In the genomic region with DNA sequence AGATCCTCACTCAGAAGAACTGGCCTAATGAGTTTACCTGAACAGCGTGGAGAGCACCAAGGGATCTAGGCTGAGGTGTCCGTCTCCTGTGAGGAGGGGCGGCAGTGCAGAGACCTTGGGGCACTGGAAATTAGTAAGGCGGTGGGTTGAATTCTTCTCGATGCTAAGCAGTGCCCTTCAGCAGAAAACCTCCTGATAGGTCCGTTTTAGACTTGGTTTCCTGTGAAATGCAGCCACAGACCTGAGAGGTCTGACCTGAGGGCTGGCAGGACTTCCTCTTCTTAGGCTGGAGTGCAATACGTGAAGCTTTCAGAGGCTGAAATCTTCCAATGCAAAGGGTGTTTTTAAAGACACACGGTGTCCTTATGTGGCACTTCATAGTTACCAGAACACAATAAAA, we compare ENCODE assay signal across 12 cellular contexts. TPM values are rescaled to one million over a fixed set of nuclear protein-coding genes. Genes with fewer than 3 reads are reported as not detected.
DNase-seq lines count a peak whose midpoint lies in the region; ATAC-seq, FAIRE-seq and TF ChIP-seq lines count a peak whose summit lies in the region.
"Had no signal": no experiment of that assay in that cellular context is flagged by ENCODE, and none has a peak within 500 bp of the region (broad histone marks: within the 10 kb centered on the region; RNA-seq: fewer than 3 reads in every experiment).

CLNK (minus strand) TSS at position 138 of the 400 bp plus-strand sequence. CDS start 16,899 bp downstream, outside the sequence.

- peak; percentile 87 for ATAC-seq in GM19395 (IDR thresholded peaks at IDR 0.05; ENCODE audit: unreplicated experiment)
- ATAC-seq in HG02943 (IDR thresholded peaks at IDR 0.05; ENCODE audit: low read depth, unreplicated experiment): peak; percentile 92

- no peaks in the 10 kb centered on the region for H3K9me3 ChIP-seq in SK-N-SH

- FAIRE-seq in D721Med (lab: Jason Lieb, UNC): no peak
- FAIRE-seq: endothelial cell of umbilical vein, kidney had no signal

- no peak within 1 kb of the TSS for H3K4me2 ChIP-seq in SK-N-SH

- H3K79me2 ChIP-seq in SK-N-SH (ENCODE audit: insufficient read depth): no peaks in the 10 kb centered on the region

- H3K27ac ChIP-seq in SK-N-SH (ENCODE audit: low read depth in 2 of 2, low read length in 1 of 2): no peak within 1 kb of the TSS
- H3K27ac ChIP-seq: C4-2B had no signal

- POLR2A ChIA-PET in SK-N-SH (lab: Yijun Ruan, JAX): no interaction called here

- TF ChIP-seq POLR2A in NB4 (IDR thresholded peaks at IDR 0.05; ENCODE audit: extremely low read depth, insufficient read length): no peak

- no peak for TF ChIP-seq CTCF in GM12865 (IDR thresholded peaks at IDR 0.05; ENCODE audit: insufficient read depth, low read depth, low read length, missing control alignments)
- TF ChIP-seq CTCF in NB4 (IDR thresholded peaks at IDR 0.05; ENCODE audit: low read depth, low read length): no peak
- TF ChIP-seq CTCF in SK-N-SH (IDR thresholded peaks at IDR 0.05): no peak
- no peak for TF ChIP-seq CTCF in D721Med (IDR thresholded peaks at IDR 0.05; ENCODE audit: insufficient read depth, missing control alignments)

- H4K20me1 ChIP-seq in SK-N-SH (ENCODE audit: insufficient read depth): no peaks in the 10 kb centered on the region

- CTCF ChIA-PET in SK-N-SH (lab: Yijun Ruan, JAX): no interaction called here

- no peaks in the 10 kb centered on the region for H3F3A ChIP-seq in SK-N-SH (replicated peaks; ENCODE audit: insufficient read depth)

- no peak within 1 kb of the TSS for H3K9ac ChIP-seq in SK-N-SH

- WGBS in SK-N-SH (ENCODE audit: low lambda C conversion rate): 0% methylated on average over 7 of the region's 8 CpGs

- peak within 1 kb of the TSS; percentile 48 for H3K4me3 ChIP-seq in GM12865 (ENCODE audit: low read depth, low read length)
- no peak within 1 kb of the TSS for H3K4me3 ChIP-seq in NB4 (ENCODE audit: low read depth, low read length)
- no peak within 1 kb of the TSS for H3K4me3 ChIP-seq in SK-N-SH (ENCODE audit: low read depth in 2 of 2, low read length in 1 of 2)

- H3K4me1 ChIP-seq in SK-N-SH (ENCODE audit: control insufficient read depth in 1 of 2, insufficient read depth in 2 of 2, low read depth in 1 of 2, low read length in 1 of 2): no peaks in the 10 kb centered on the region

- DNase-seq in GM12865 (ENCODE audit: low read depth) (peak; percentile 82), NB4 (ENCODE audit: low read depth) (peak; percentile 22), SK-N-SH (no peak), D721Med (ENCODE audit: insufficient read length, low spot score) (no peak), NCI-H345 (lab: John Stamatoyannopoulos, UW) (no peak), NCI-H1105 (lab: John Stamatoyannopoulos, UW) (no peak)
- DNase-seq: kidney, NCI-H2107 had no signal

- no peaks in the 10 kb centered on the region for H3K36me3 ChIP-seq in SK-N-SH (replicated peaks in 1 of 2; ENCODE audit: control insufficient read depth in 1 of 2, insufficient read depth in 2 of 2, low read length in 1 of 2)

- TF ChIP-seq EP300 in SK-N-SH (IDR thresholded peaks at IDR 0.05; ENCODE audit: borderline replicate concordance in 1 of 2, low read depth in 1 of 2, low read length in 1 of 2): no peak

- H2AFZ ChIP-seq in SK-N-SH (ENCODE audit: low read depth): no peak within 1 kb of the TSS

- H3K9me2 ChIP-seq in SK-N-SH: no peaks in the 10 kb centered on the region

- no peak for TF ChIP-seq RAD21 in SK-N-SH (IDR thresholded peaks at IDR 0.05; ENCODE audit: low read length)

- no peaks in the 10 kb centered on the region for H3K27me3 ChIP-seq in SK-N-SH (ENCODE audit: insufficient read depth)

TF ChIP-seq in SK-N-SH, 30 proteins besides CTCF, POLR2A, EP300 and RAD21:
- TF ChIP-seq CHD2 (IDR thresholded peaks at IDR 0.05; ENCODE audit: low read length, partially characterized antibody) (no peak), TAF1 (IDR thresholded peaks at IDR 0.05; ENCODE audit: borderline replicate concordance, low read depth, low read length) (no peak), TCF12 (IDR thresholded peaks at IDR 0.05) (no peak)
TF ChIP-seq in SK-N-SH: peak in this region for 0.

RNA-seq across cellular contexts. Expression of gene CLNK, which starts in this region (rescaled TPM):
- polyA plus RNA-seq in SK-N-SH (2012; rRNA removed): not detected in 2 replicates
- polyA plus RNA-seq in SK-N-SH (2012; cell fraction: cytosol; rRNA removed): not detected in 2 replicates
- polyA plus RNA-seq in SK-N-SH (2012; cell fraction: nucleus; rRNA removed): not detected in 2 replicates
- polyA plus RNA-seq: endothelial cell of umbilical vein had no signal

Comparison
In these comparisons a context has a peak if more than half of its experiments do, and no peak if none do; other contexts are left out.
1. DNase-seq: peak in GM12865 (single experiment) and NB4 (single experiment); none in SK-N-SH (single experiment), D721Med (single experiment), NCI-H345 (single experiment) and NCI-H1105 (single experiment).